ENCODE assay signal across 12 cellular contexts in the genomic region with DNA sequence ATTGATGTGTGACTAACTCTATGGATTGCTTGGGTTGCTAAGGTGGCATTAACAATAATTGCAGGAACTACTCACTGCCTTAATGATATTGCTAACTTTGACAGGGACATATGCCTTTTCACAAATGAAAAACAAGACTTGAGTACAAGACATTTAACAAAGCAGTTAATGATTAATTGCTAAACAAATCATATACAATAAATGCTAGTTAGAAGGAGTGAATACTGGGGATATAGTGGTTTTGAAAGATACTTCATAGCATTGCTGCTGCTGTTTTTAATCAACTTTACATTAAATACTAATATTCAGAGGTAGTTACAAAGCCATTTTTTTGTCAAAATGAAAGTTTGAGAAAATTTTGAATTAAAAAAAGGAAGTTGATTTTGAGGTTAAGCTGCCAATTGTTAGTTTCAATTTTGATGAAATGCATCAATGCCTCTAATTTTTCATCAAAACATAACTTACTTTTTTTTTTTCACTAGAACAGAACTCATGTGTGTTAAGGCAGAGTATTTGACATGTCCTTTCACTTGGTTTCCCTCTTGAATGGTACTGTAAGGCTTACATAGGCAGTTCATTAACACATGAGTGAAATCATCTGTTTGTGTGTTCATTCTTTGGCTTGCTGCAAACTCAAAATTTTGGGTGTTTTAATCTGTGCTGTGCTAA.
DNase-seq lines count a peak whose midpoint lies in the region; ATAC-seq, FAIRE-seq and TF ChIP-seq lines count a peak whose summit lies in the region.
"Had no signal": no experiment of that assay in that cellular context is flagged by ENCODE, and none has a peak within 500 bp of the region (broad histone marks: within the 10 kb centered on the region; RNA-seq: fewer than 3 reads in every experiment).

No MANE protein-coding gene starts in this region.

- H3K4me3 ChIP-seq in endocrine pancreas (ENCODE audit: control insufficient read depth, insufficient read depth, low read length) = peak overlapping the region; percentile 16
- H3K4me3 ChIP-seq: stomach had no signal

- no peaks in the 10 kb centered on the region for H3K27me3 ChIP-seq in endocrine pancreas (ENCODE audit: control insufficient read depth, insufficient read depth, low read length)
- H3K27me3 ChIP-seq: stomach had no signal

- peak; percentile 47 for ATAC-seq in GM18520 (IDR thresholded peaks at IDR 0.05; ENCODE audit: unreplicated experiment)
- peak; percentile 69 for ATAC-seq in GM21528 (IDR thresholded peaks at IDR 0.05; ENCODE audit: low FRiP score, unreplicated experiment)
- peak; percentile 67 for ATAC-seq in HG03159 (IDR thresholded peaks at IDR 0.05; ENCODE audit: unreplicated experiment)

- H3K9ac ChIP-seq in endocrine pancreas (ENCODE audit: control insufficient read depth, insufficient read depth, low read length) = no peak overlapping the region

- DNase-seq in cortex of kidney (lab: John Stamatoyannopoulos, UW) (no peak), H54 (ENCODE audit: insufficient read length, low spot score) (no peak), NCI-H2107 (lab: John Stamatoyannopoulos, UW) (no peak)
- DNase-seq in T-helper 2 cell treated with Interferon-gamma antibody and Interleukin-4, amounts not matched to agents 5 μg/mL and 100 μg/mL, for 36 hours (ENCODE audit: low spot score) = no peak
- DNase-seq: activated CD4-positive, CD25-positive, alpha-beta regulatory T cell; activated CD8-positive, alpha-beta memory T cell treated with anti-CD3 and anti-CD28 coated beads, Interleukin-2, amount 50 U/mL, for 48 hours; H9; stomach had no signal

- no peaks in the 10 kb centered on the region for H3K4me1 Mint-ChIP-seq in T-helper 2 cell treated with Interferon-gamma antibody and Interleukin-4, amounts not matched to agents 5 μg/mL and 100 μg/mL, for 36 hours (ENCODE audit: low read depth)

- no peak overlapping the region for H3K4me3 Mint-ChIP-seq in T-helper 2 cell treated with Interferon-gamma antibody and Interleukin-4, amounts not matched to agents 5 μg/mL and 100 μg/mL, for 36 hours
- H3K4me3 Mint-ChIP-seq: H9 had no signal

- no peak for TF ChIP-seq POLR2A in H54 (IDR thresholded peaks at IDR 0.05; ENCODE audit: low read depth, low read length)

- peaks cover 14% of the 10 kb centered on the region for H3K4me1 ChIP-seq in endocrine pancreas (ENCODE audit: control insufficient read depth, insufficient read depth, low read length)
- H3K4me1 ChIP-seq: stomach had no signal

- no peak overlapping the region for H3K27ac Mint-ChIP-seq in T-helper 2 cell treated with Interferon-gamma antibody and Interleukin-4, amounts not matched to agents 5 μg/mL and 100 μg/mL, for 36 hours
- H3K27ac Mint-ChIP-seq: H9 had no signal

- no peak for FAIRE-seq in H54 (lab: Jason Lieb, UNC)

- H3K36me3 Mint-ChIP-seq in T-helper 2 cell treated with Interferon-gamma antibody and Interleukin-4, amounts not matched to agents 5 μg/mL and 100 μg/mL, for 36 hours (ENCODE audit: low read depth) = no peaks in the 10 kb centered on the region

- no peaks in the 10 kb centered on the region for H3K36me3 ChIP-seq in endocrine pancreas (ENCODE audit: control insufficient read depth, insufficient read depth, low read length)
- H3K36me3 ChIP-seq: stomach had no signal

- no peaks in the 10 kb centered on the region for H3K9me3 ChIP-seq in endocrine pancreas (ENCODE audit: control insufficient read depth, low read length)
- H3K9me3 ChIP-seq: stomach had no signal

- H3K9me3 Mint-ChIP-seq in T-helper 2 cell treated with Interferon-gamma antibody and Interleukin-4, amounts not matched to agents 5 μg/mL and 100 μg/mL, for 36 hours = no peaks in the 10 kb centered on the region

- no peaks in the 10 kb centered on the region for H3K27me3 Mint-ChIP-seq in T-helper 2 cell treated with Interferon-gamma antibody and Interleukin-4, amounts not matched to agents 5 μg/mL and 100 μg/mL, for 36 hours (ENCODE audit: low read depth)
